ENCODE assay signal across 8 cellular contexts in genomic region chr10:84026821-84027257, GRCh38.
DNase-seq lines count a peak whose midpoint lies in the region; ATAC-seq, FAIRE-seq and TF ChIP-seq lines count a peak whose summit lies in the region.

No MANE protein-coding gene starts in this region.

- peak; percentile 66 for FAIRE-seq in GM12878 (lab: Jason Lieb, UNC)

- H3K36me3 ChIP-seq in Karpas-422 (ENCODE audit: insufficient read depth, low read length), result no peaks in the 10 kb centered on the region
- H3K36me3 ChIP-seq in GM12878 (ENCODE audit: control insufficient read depth in 2 of 2, insufficient read depth in 2 of 2, low read length in 1 of 2), result no peaks in the 10 kb centered on the region
- H3K36me3 ChIP-seq in neural cell (ENCODE audit: insufficient read depth, low read length), result no peaks in the 10 kb centered on the region

- no peak overlapping the region for H3K4me3 ChIP-seq in Karpas-422 (ENCODE audit: low read length)
- no peak overlapping the region for H3K4me3 ChIP-seq in GM12878
- H3K4me3 ChIP-seq in neural cell (ENCODE audit: low read length), result no peak overlapping the region

- no peaks in the 10 kb centered on the region for H3K36me3 Mint-ChIP-seq in activated CD4-positive, alpha-beta T cell treated with anti-CD3 and anti-CD28 coated beads, Interleukin-2, amount 10 ng/mL, durations not matched to agents 24 days and 14 days (ENCODE audit: low read depth)
- no peaks in the 10 kb centered on the region for H3K36me3 Mint-ChIP-seq in activated T-helper 17 cell treated with anti-CD3 and anti-CD28 coated beads, Interleukin-2, amount 50 U/mL, for 72 hours (ENCODE audit: low read depth)

- no peaks in the 10 kb centered on the region for H3K27me3 Mint-ChIP-seq in activated CD4-positive, alpha-beta T cell treated with anti-CD3 and anti-CD28 coated beads, Interleukin-2, amount 10 ng/mL, durations not matched to agents 24 days and 14 days
- no peaks in the 10 kb centered on the region for H3K27me3 Mint-ChIP-seq in activated T-helper 17 cell treated with anti-CD3 and anti-CD28 coated beads, Interleukin-2, amount 50 U/mL, for 72 hours

- POLR2A ChIA-PET in GM12878 (lab: Charles Lee), result interaction anchor here (0.6 kb wide), 1 partner anchor 141 kb away, joined by 4 read pairs; no protein-coding TSS in a partner anchor

- TF ChIP-seq POLR2A in GM12878 (IDR thresholded peaks at IDR 0.05; ENCODE audit: low read depth, low read length), result no peak
- no peak for TF ChIP-seq POLR2A in GM18505 (IDR thresholded peaks at IDR 0.05; ENCODE audit: borderline replicate concordance, extremely low read depth, insufficient read depth, insufficient read length)

- TF ChIP-seq CTCF in GM12878 (IDR thresholded peaks at IDR 0.05 in 2 of 3, conservative IDR thresholded peaks at IDR 0.05 in 1 of 3; ENCODE audit: control insufficient read depth in 2 of 3, extremely low read depth in 1 of 3, insufficient read depth in 1 of 3, low read depth in 3 of 3, low read length in 3 of 3) (peak; percentile 62 to 88 (median 80)), neural cell (IDR thresholded peaks at IDR 0.05; ENCODE audit: poor library complexity, severe bottlenecking) (peak; percentile 44)

- peak; percentile 68 for DNase-seq in activated CD4-positive, alpha-beta T cell treated with anti-CD3 and anti-CD28 coated beads, Interleukin-2, amount 10 ng/mL, durations not matched to agents 24 days and 14 days
- no peak for DNase-seq in activated CD4-positive, alpha-beta T cell treated with anti-CD3 and anti-CD28 coated beads for 1 hour
- DNase-seq in Karpas-422 (peak; percentile 55), GM12878 (ENCODE audit: low read depth, low spot score) (no peak), SHP77 (lab: John Stamatoyannopoulos, UW) (no peak)

- H2AFZ ChIP-seq in Karpas-422 (ENCODE audit: low read length) (no peak overlapping the region), GM12878 (ENCODE audit: control insufficient read depth, low read depth, low read length) (no peak overlapping the region), neural cell (ENCODE audit: low read depth, low read length) (no peak overlapping the region)

- H3K9me2 ChIP-seq in Karpas-422 (replicated peaks; ENCODE audit: insufficient read depth, low read length) (no peaks in the 10 kb centered on the region), neural cell (ENCODE audit: insufficient read depth, low read length) (no peaks in the 10 kb centered on the region)

- BruUV-seq in GM12878 (replicated peaks; lab: Mats Ljungman, UMichigan), result no TSS peak

- no peak overlapping the region for H3K9ac ChIP-seq in Karpas-422 (ENCODE audit: low read length)
- no peak overlapping the region for H3K9ac ChIP-seq in GM12878 (ENCODE audit: control insufficient read depth, insufficient read depth, low read length)
- no peak overlapping the region for H3K9ac ChIP-seq in neural cell (ENCODE audit: low read length)

- H3K9me3 ChIP-seq in Karpas-422 (ENCODE audit: low read length) (no peaks in the 10 kb centered on the region), GM12878 (replicated peaks; ENCODE audit: control insufficient read depth, insufficient read depth, low read length) (no peaks in the 10 kb centered on the region), neural cell (ENCODE audit: low read length) (no peaks in the 10 kb centered on the region)

- TF ChIP-seq RAD21 in GM12878 (IDR thresholded peaks at IDR 0.05; ENCODE audit: insufficient read depth, low read depth, low read length) (peak; percentile 77), neural cell (conservative IDR thresholded peaks at IDR 0.05) (peak; percentile 41)

- H3K4me1 Mint-ChIP-seq in activated CD4-positive, alpha-beta T cell treated with anti-CD3 and anti-CD28 coated beads, Interleukin-2, amount 10 ng/mL, durations not matched to agents 24 days and 14 days, result no peaks in the 10 kb centered on the region
- H3K4me1 Mint-ChIP-seq in activated T-helper 17 cell treated with anti-CD3 and anti-CD28 coated beads, Interleukin-2, amount 50 U/mL, for 72 hours, result no peaks in the 10 kb centered on the region

- H3F3A ChIP-seq in neural cell (ENCODE audit: insufficient read depth, low read length, poor library complexity, severe bottlenecking), result no peaks in the 10 kb centered on the region

- intact Hi-C loops in activated CD4-positive, alpha-beta T cell treated with anti-CD3 and anti-CD28 coated beads, Interleukin-2, amount 10 ng/mL, durations not matched to agents 24 days and 14 days (cut with micrococcal nuclease), result no loop called here
- intact Hi-C loops in GM12878 (cut with micrococcal nuclease; ENCODE audit: unreplicated experiment), result loop anchor here (5.0 kb wide), 1 partner anchor 155 kb away; no protein-coding TSS in a partner anchor

- H4K20me1 ChIP-seq in Karpas-422 (ENCODE audit: insufficient read depth, low read depth, low read length) (no peaks in the 10 kb centered on the region), GM12878 (ENCODE audit: control insufficient read depth, insufficient read depth) (no peaks in the 10 kb centered on the region), neural cell (ENCODE audit: insufficient read depth) (no peaks in the 10 kb centered on the region)

- no peaks in the 10 kb centered on the region for H3K9me3 Mint-ChIP-seq in activated CD4-positive, alpha-beta T cell treated with anti-CD3 and anti-CD28 coated beads, Interleukin-2, amount 10 ng/mL, durations not matched to agents 24 days and 14 days
- H3K9me3 Mint-ChIP-seq in activated T-helper 17 cell treated with anti-CD3 and anti-CD28 coated beads, Interleukin-2, amount 50 U/mL, for 72 hours, result peaks cover 11% of the 10 kb centered on the region

- ATAC-seq in GM12878 (0 out of 3 replicates have a peak, but pooled peaks have one; percentile 31), GM18505 (IDR thresholded peaks at IDR 0.05; ENCODE audit: unreplicated experiment) (no peak)
- ATAC-seq in activated T-helper 17 cell treated with anti-CD3 and anti-CD28 coated beads, Interleukin-2, amount 50 U/mL, for 72 hours (replicated peaks), result no peak

- SMC1A ChIA-PET in GM12878 (lab: Charles Lee; ENCODE audit: uncharacterized antibody, unreplicated experiment), result interaction anchor here (0.6 to 0.7 kb wide), 2 partner anchors 72 to 260 kb away, joined by 3 to 4 read pairs; no protein-coding TSS in a partner anchor

- in situ Hi-C loops in GM12878 (cut with MboI), result no loop called here

- H3K79me2 ChIP-seq in Karpas-422 (ENCODE audit: low read length) (no peaks in the 10 kb centered on the region), GM12878 (ENCODE audit: control insufficient read depth, insufficient read depth, low read length) (no peaks in the 10 kb centered on the region), neural cell (replicated peaks; ENCODE audit: insufficient read depth, low read length) (no peaks in the 10 kb centered on the region)

- no peak overlapping the region for H3K27ac Mint-ChIP-seq in activated CD4-positive, alpha-beta T cell treated with anti-CD3 and anti-CD28 coated beads, Interleukin-2, amount 10 ng/mL, durations not matched to agents 24 days and 14 days
- no peak overlapping the region for H3K27ac Mint-ChIP-seq in activated T-helper 17 cell treated with anti-CD3 and anti-CD28 coated beads, Interleukin-2, amount 50 U/mL, for 72 hours

- CTCF ChIA-PET in GM12878 (lab: Yijun Ruan, JAX), result interaction anchor here (0.6 to 3.2 kb wide), 17 partner anchors 9 to 1818 kb away, joined by 3 to 16 read pairs (median 4); no protein-coding TSS in a partner anchor

- no peak overlapping the region for H3K4me2 ChIP-seq in Karpas-422 (ENCODE audit: low read depth, low read length, poor library complexity, severe bottlenecking)
- H3K4me2 ChIP-seq in GM12878 (ENCODE audit: control insufficient read depth, insufficient read depth), result no peak overlapping the region
- no peak overlapping the region for H3K4me2 ChIP-seq in neural cell (ENCODE audit: low read length)

- TF ChIP-seq EP300 in GM12878 (IDR thresholded peaks at IDR 0.05; ENCODE audit: borderline replicate concordance in 1 of 2, control insufficient read depth in 1 of 2, low read depth in 2 of 2, low read length in 2 of 2) (no peak), neural cell (conservative IDR thresholded peaks at IDR 0.05; ENCODE audit: poor library complexity, severe bottlenecking) (no peak)

- no peaks in the 10 kb centered on the region for H3K27me3 ChIP-seq in Karpas-422 (ENCODE audit: low read length)
- no peaks in the 10 kb centered on the region for H3K27me3 ChIP-seq in GM12878 (replicated peaks in 1 of 2; ENCODE audit: control insufficient read depth in 2 of 2, insufficient read depth in 2 of 2, low read length in 1 of 2)
- no peaks in the 10 kb centered on the region for H3K27me3 ChIP-seq in neural cell (ENCODE audit: insufficient read depth, low read depth, low read length)

- no peak overlapping the region for H3K4me3 Mint-ChIP-seq in activated CD4-positive, alpha-beta T cell treated with anti-CD3 and anti-CD28 coated beads, Interleukin-2, amount 10 ng/mL, durations not matched to agents 24 days and 14 days
- H3K4me3 Mint-ChIP-seq in activated T-helper 17 cell treated with anti-CD3 and anti-CD28 coated beads, Interleukin-2, amount 50 U/mL, for 72 hours, result no peak overlapping the region

- H3K27ac ChIP-seq in Karpas-422 (ENCODE audit: low read length) (no peak overlapping the region), GM12878 (ENCODE audit: control insufficient read depth, insufficient read depth) (no peak overlapping the region), neural cell (ENCODE audit: low read length) (no peak overlapping the region)

- H3K4me1 ChIP-seq in Karpas-422 (ENCODE audit: low read length) (no peaks in the 10 kb centered on the region), GM12878 (ENCODE audit: control insufficient read depth, insufficient read depth, low read length) (no peaks in the 10 kb centered on the region)

- RAD21 ChIA-PET in GM12878 (lab: Charles Lee; ENCODE audit: unreplicated experiment), result interaction anchor here (0.6 to 1.0 kb wide), 4 partner anchors 34 to 1225 kb away, joined by 3 to 4 read pairs (median 3); no protein-coding TSS in a partner anchor

Comparison
In these comparisons a context has a peak if more than half of its experiments do, and no peak if none do; other contexts are left out.
1. DNase-seq: peak in activated CD4-positive, alpha-beta T cell treated with anti-CD3 and anti-CD28 coated beads, Interleukin-2, amount 10 ng/mL, durations not matched to agents 24 days and 14 days (single experiment) and Karpas-422 (single experiment); none in activated CD4-positive, alpha-beta T cell treated with anti-CD3 and anti-CD28 coated beads for 1 hour (single experiment), GM12878 (single experiment) and SHP77 (0 of 2).